In the genomic region with DNA sequence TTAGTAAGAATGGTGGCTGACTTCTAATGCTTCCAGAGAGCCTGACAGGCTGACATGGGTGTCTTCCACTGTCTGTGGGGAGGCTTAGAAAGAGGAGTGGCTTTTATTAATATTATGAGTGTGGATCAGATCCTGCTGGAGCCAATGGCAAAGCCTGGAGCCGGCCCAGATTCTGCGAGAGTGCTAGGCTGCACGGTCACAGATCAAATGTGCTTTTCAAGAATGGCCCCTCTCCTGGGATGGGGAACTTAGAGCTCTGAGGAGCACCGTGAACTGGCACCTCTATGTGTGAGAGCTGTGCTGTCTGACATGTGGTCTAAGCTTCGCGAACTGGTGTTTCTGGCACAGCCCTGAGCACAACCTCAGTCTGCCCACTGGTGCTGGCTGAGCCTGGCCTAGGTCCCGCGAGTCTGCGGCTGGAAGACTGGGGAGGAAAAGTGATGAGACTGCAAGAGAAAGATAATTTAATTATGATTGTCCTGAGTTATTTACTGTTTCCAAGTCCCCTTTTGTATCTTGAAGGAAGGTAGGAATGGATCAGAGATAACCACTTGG, we compare ENCODE assay signal across 17 cellular contexts.
"Had no signal": no experiment of that assay in that cellular context is flagged by ENCODE, and none has a peak within 500 bp of the region (broad histone marks: within the 10 kb centered on the region; RNA-seq: fewer than 3 reads in every experiment).

No MANE protein-coding gene starts in this region.

- H3K36me3 ChIP-seq: vagina had no signal

- H3K27ac Mint-ChIP-seq: activated B cell treated with CpG ODN at 0.5 μM for 24 hours; activated CD4-positive, alpha-beta memory T cell treated with anti-CD3 and anti-CD28 coated beads for 36 hours; activated CD8-positive, alpha-beta memory T cell treated with anti-CD3 and anti-CD28 coated beads, Interleukin-2, amount 10 ng/mL, durations not matched to agents 7 days and 5 days; activated naive CD8-positive, alpha-beta T cell treated with anti-CD3 and anti-CD28 coated beads for 36 hours; activated T-helper 17 cell treated with anti-CD3 and anti-CD28 coated beads, Interleukin-2, amount 50 U/mL, for 72 hours; effector memory CD8-positive, alpha-beta T cell; T-helper 2 cell treated with Interferon-gamma antibody and Interleukin-4, amounts not matched to agents 5 μg/mL and 100 μg/mL, for 36 hours had no signal

- H3K36me3 Mint-ChIP-seq: activated CD4-positive, alpha-beta memory T cell treated with anti-CD3 and anti-CD28 coated beads for 36 hours; activated CD8-positive, alpha-beta memory T cell treated with anti-CD3 and anti-CD28 coated beads, Interleukin-2, amount 10 ng/mL, durations not matched to agents 7 days and 5 days; activated naive CD8-positive, alpha-beta T cell treated with anti-CD3 and anti-CD28 coated beads for 36 hours had no signal

- ATAC-seq: activated CD8-positive, alpha-beta memory T cell treated with anti-CD3 and anti-CD28 coated beads, Interleukin-2, amount 10 ng/mL, durations not matched to agents 7 days and 5 days; activated T-helper 17 cell treated with anti-CD3 and anti-CD28 coated beads, Interleukin-2, amount 50 U/mL, for 72 hours; effector memory CD8-positive, alpha-beta T cell; left lobe of liver had no signal

- DNase-seq: activated B cell treated with CpG ODN at 0.5 μM for 24 hours; activated CD4-positive, alpha-beta memory T cell treated with anti-CD3 and anti-CD28 coated beads for 36 hours; activated CD4-positive, alpha-beta T cell treated with anti-CD3 and anti-CD28 coated beads for 4 hours; activated CD8-positive, alpha-beta memory T cell treated with anti-CD3 and anti-CD28 coated beads, Interleukin-2, amount 10 ng/mL, durations not matched to agents 7 days and 5 days; activated naive CD4-positive, alpha-beta T cell; activated naive CD8-positive, alpha-beta T cell treated with anti-CD3 and anti-CD28 coated beads for 36 hours; amygdala; effector memory CD8-positive, alpha-beta T cell; esophagus squamous epithelium; stimulated activated CD4-positive, alpha-beta T cell treated with anti-CD3 and anti-CD28 coated beads, Interleukin-12 subunit alpha, Interleukin-12 subunit beta, amount 100 ng/mL, for 4 hours; stimulated activated CD4-positive, alpha-beta T cell treated with anti-CD3 and anti-CD28 coated beads, Interleukin-1b, Interleukin-23, amount 100 ng/mL, for 48 hours; stimulated activated naive CD4-positive, alpha-beta T cell treated with Interleukin-2 at 50 U/mL for 16 hours; tibial artery had no signal

- H3K9me3 ChIP-seq: tibial artery, vagina had no signal

- H3K27ac ChIP-seq: esophagus squamous epithelium, tibial artery, vagina had no signal

- H3K4me1 Mint-ChIP-seq: activated B cell treated with CpG ODN at 0.5 μM for 24 hours; activated CD8-positive, alpha-beta memory T cell treated with anti-CD3 and anti-CD28 coated beads, Interleukin-2, amount 10 ng/mL, durations not matched to agents 7 days and 5 days; activated naive CD8-positive, alpha-beta T cell treated with anti-CD3 and anti-CD28 coated beads for 36 hours; activated T-helper 17 cell treated with anti-CD3 and anti-CD28 coated beads, Interleukin-2, amount 50 U/mL, for 72 hours had no signal

- H3K4me3 ChIP-seq: esophagus squamous epithelium, tibial artery, vagina had no signal

- H3K27me3 ChIP-seq: esophagus squamous epithelium, tibial artery, vagina had no signal

- H3K9me3 Mint-ChIP-seq: activated CD4-positive, alpha-beta memory T cell treated with anti-CD3 and anti-CD28 coated beads for 36 hours; activated naive CD8-positive, alpha-beta T cell treated with anti-CD3 and anti-CD28 coated beads for 36 hours; activated T-helper 17 cell treated with anti-CD3 and anti-CD28 coated beads, Interleukin-2, amount 50 U/mL, for 72 hours; effector memory CD8-positive, alpha-beta T cell; T-helper 2 cell treated with Interferon-gamma antibody and Interleukin-4, amounts not matched to agents 5 μg/mL and 100 μg/mL, for 36 hours had no signal

- H3K4me3 Mint-ChIP-seq: activated B cell treated with CpG ODN at 0.5 μM for 24 hours; activated CD4-positive, alpha-beta memory T cell treated with anti-CD3 and anti-CD28 coated beads for 36 hours; activated CD8-positive, alpha-beta memory T cell treated with anti-CD3 and anti-CD28 coated beads, Interleukin-2, amount 10 ng/mL, durations not matched to agents 7 days and 5 days; activated naive CD8-positive, alpha-beta T cell treated with anti-CD3 and anti-CD28 coated beads for 36 hours; activated T-helper 17 cell treated with anti-CD3 and anti-CD28 coated beads, Interleukin-2, amount 50 U/mL, for 72 hours; effector memory CD8-positive, alpha-beta T cell; T-helper 2 cell treated with Interferon-gamma antibody and Interleukin-4, amounts not matched to agents 5 μg/mL and 100 μg/mL, for 36 hours had no signal
